In genomic region chr1:1238702-1239178, GRCh38 we compare ENCODE assay signal across 19 cellular contexts. TPM values are rescaled to one million over a fixed set of nuclear protein-coding genes. Genes with fewer than 3 reads are reported as not detected.
"Had no signal": no experiment of that assay in that cellular context is flagged by ENCODE, and none has a peak within 500 bp of the region (broad histone marks: within the 10 kb centered on the region; RNA-seq: fewer than 3 reads in every experiment).

No MANE protein-coding gene starts in this region.

- H3K27me3 ChIP-seq: cardiac muscle cell had no signal

- ATAC-seq: activated naive CD8-positive, alpha-beta T cell treated with anti-CD3 and anti-CD28 coated beads, Interleukin-2, amount 50 U/mL, for 24 hours; left cardiac atrium; sciatic nerve; WTC11 had no signal

- H3K4me3 ChIP-seq: cardiac muscle cell, esophagus muscularis mucosa, psoas muscle, spleen, transverse colon had no signal

- H3K9me3 ChIP-seq: esophagus muscularis mucosa, psoas muscle, spleen, transverse colon had no signal

- H3K36me3 ChIP-seq: cardiac muscle cell, transverse colon had no signal

- DNase-seq: activated CD4-positive, alpha-beta T cell treated with anti-CD3 and anti-CD28 coated beads for 48 hours; activated CD8-positive, alpha-beta memory T cell treated with anti-CD3 and anti-CD28 coated beads for 24 hours; activated naive CD4-positive, alpha-beta T cell treated with Interleukin-2 at 50 U/mL for 16 hours; activated naive CD8-positive, alpha-beta T cell treated with anti-CD3 and anti-CD28 coated beads, Interleukin-2, amount 50 U/mL, for 24 hours; immature natural killer cell; left cardiac atrium; naive thymus-derived CD4-positive, alpha-beta T cell; occipital lobe; psoas muscle; spleen; stimulated activated CD4-positive, alpha-beta T cell treated with anti-CD3 and anti-CD28 coated beads, Interleukin-1b, Interleukin-23, amount 100 ng/mL, for 48 hours; transverse colon had no signal

- H3K27ac ChIP-seq: cardiac muscle cell, esophagus muscularis mucosa, psoas muscle, spleen, transverse colon had no signal

- FAIRE-seq: astrocyte, endometrium had no signal

- H3K4me1 ChIP-seq: psoas muscle had no signal

RNA-seq across cellular contexts. Expression of gene C1QTNF12, which starts 7.8 kb away (rescaled TPM):
- total RNA-seq: occipital lobe had no signal
- polyA plus RNA-seq: cardiac muscle cell, immature natural killer cell had no signal

RNA-seq across cellular contexts. Expression of gene TNFRSF4, which starts 24.8 kb away (rescaled TPM):
- total RNA-seq: cardiac muscle cell, occipital lobe had no signal
- polyA plus RNA-seq: cardiac muscle cell had no signal

RNA-seq across cellular contexts. Expression of gene TNFRSF18, which starts 32.3 kb away (rescaled TPM):
- total RNA-seq: cardiac muscle cell, fibroblast of villous mesenchyme, occipital lobe had no signal
